ENCODE assay signal across 14 cellular contexts in the genomic region with DNA sequence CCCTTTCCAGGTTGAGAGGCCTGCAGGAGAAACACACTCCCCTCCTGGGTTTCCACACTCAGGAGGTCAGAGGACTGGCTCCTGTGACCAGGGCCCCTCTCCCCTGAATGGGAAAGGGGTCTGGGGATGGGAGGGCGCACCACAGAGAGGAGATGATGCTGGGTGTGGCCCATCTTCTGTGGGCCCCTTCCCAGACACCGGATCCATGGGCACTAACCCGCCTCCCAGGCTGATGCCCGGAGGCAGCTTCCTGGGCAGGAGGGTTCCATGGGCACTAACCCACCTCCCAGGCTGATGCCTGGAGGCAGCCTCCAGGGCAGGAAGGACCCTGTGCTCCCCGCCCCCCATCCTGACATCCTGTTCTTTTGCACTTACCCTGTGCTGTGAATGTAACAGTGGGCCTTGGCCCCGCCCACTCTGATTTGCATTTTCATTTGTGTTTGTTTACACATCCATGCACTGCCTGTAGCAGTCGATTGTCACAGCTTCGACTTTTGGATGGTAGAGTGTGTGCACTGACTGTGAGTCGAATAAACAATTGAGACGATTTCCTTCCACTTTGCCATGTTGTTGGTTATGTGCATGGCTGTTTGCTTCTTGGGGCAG. TPM values are rescaled to one million over a fixed set of nuclear protein-coding genes. Genes with fewer than 3 reads are reported as not detected.
A peak's percentile ranks its signal among the peaks of the same experiment; 100 is the strongest.
DNase-seq lines count a peak whose midpoint lies in the region; ATAC-seq lines count a peak whose summit lies in the region.
"Had no signal": no experiment of that assay in that cellular context is flagged by ENCODE, and none has a peak within 500 bp of the region (broad histone marks: within the 10 kb centered on the region; RNA-seq: fewer than 3 reads in every experiment).

No MANE protein-coding gene starts in this region.

- H3K4me3 Mint-ChIP-seq in activated CD4-positive, alpha-beta T cell treated with anti-CD3 and anti-CD28 coated beads, Interleukin-2, amount 10 ng/mL, durations not matched to agents 24 days and 14 days = no peak overlapping the region
- H3K4me3 Mint-ChIP-seq in activated naive CD8-positive, alpha-beta T cell treated with anti-CD3 and anti-CD28 coated beads, Interleukin-2, amount 50 U/mL, for 24 hours = no peak overlapping the region
- peak overlapping the region in 7 of 10 donors; percentile 2 to 62 (median 35) for H3K4me3 Mint-ChIP-seq in naive thymus-derived CD4-positive, alpha-beta T cell
- no peak overlapping the region for H3K4me3 Mint-ChIP-seq in activated T-helper 2 cell treated with anti-CD3 and anti-CD28 coated beads, Interferon-gamma antibody, Interleukin-2, Interleukin-4, amounts not matched to agents 10 μg/mL and 5 μg/mL and 100 μg/mL, durations not matched to agents 14 hours and 24 hours and 36 hours (ENCODE audit: low read depth)

- no peaks in the 10 kb centered on the region for H3K9me3 ChIP-seq in KOPT-K1 (ENCODE audit: insufficient read depth, low read length, poor library complexity, severe bottlenecking)
- H3K9me3 ChIP-seq in naive thymus-derived CD4-positive, alpha-beta T cell (ENCODE audit: control insufficient read depth in 2 of 3, low read length in 3 of 3) = no peaks in the 10 kb centered on the region
- H3K9me3 ChIP-seq: esophagus squamous epithelium had no signal

- H3K27ac Mint-ChIP-seq in activated CD4-positive, alpha-beta T cell treated with anti-CD3 and anti-CD28 coated beads, Interleukin-2, amount 10 ng/mL, durations not matched to agents 24 days and 14 days = no peak overlapping the region
- H3K27ac Mint-ChIP-seq in activated naive CD8-positive, alpha-beta T cell treated with anti-CD3 and anti-CD28 coated beads, Interleukin-2, amount 50 U/mL, for 24 hours = no peak overlapping the region
- H3K27ac Mint-ChIP-seq in naive thymus-derived CD4-positive, alpha-beta T cell = peak overlapping the region in 7 of 9 donors; percentile 26 to 85 (median 74)
- H3K27ac Mint-ChIP-seq in activated T-helper 2 cell treated with anti-CD3 and anti-CD28 coated beads, Interferon-gamma antibody, Interleukin-2, Interleukin-4, amounts not matched to agents 10 μg/mL and 5 μg/mL and 100 μg/mL, durations not matched to agents 14 hours and 24 hours and 36 hours = no peak overlapping the region

- intact Hi-C loops in activated CD4-positive, alpha-beta T cell treated with anti-CD3 and anti-CD28 coated beads, Interleukin-2, amount 10 ng/mL, durations not matched to agents 24 days and 14 days (cut with micrococcal nuclease) = no loop called here
- intact Hi-C loops in naive thymus-derived CD4-positive, alpha-beta T cell (cut with micrococcal nuclease) = no loop called here
- intact Hi-C loops in activated T-helper 2 cell treated with anti-CD3 and anti-CD28 coated beads, Interferon-gamma antibody, Interleukin-2, Interleukin-4, amounts not matched to agents 10 μg/mL and 5 μg/mL and 100 μg/mL, durations not matched to agents 14 hours and 24 hours and 36 hours (cut with micrococcal nuclease) = no loop called here

- peak; percentile 79 for DNase-seq in activated CD4-positive, alpha-beta T cell treated with anti-CD3 and anti-CD28 coated beads, Interleukin-2, amount 10 ng/mL, durations not matched to agents 24 days and 14 days
- no peak for DNase-seq in activated CD4-positive, alpha-beta T cell treated with anti-CD3 and anti-CD28 coated beads for 4 hours
- peak; percentile 12 for DNase-seq in activated naive CD8-positive, alpha-beta T cell treated with anti-CD3 and anti-CD28 coated beads, Interleukin-2, amount 50 U/mL, for 24 hours
- peak in 5 of 9 donors; percentile 23 to 57 (median 43) for DNase-seq in naive thymus-derived CD4-positive, alpha-beta T cell
- no peak for DNase-seq in activated T-helper 2 cell treated with anti-CD3 and anti-CD28 coated beads, Interferon-gamma antibody, Interleukin-2, Interleukin-4, amounts not matched to agents 10 μg/mL and 5 μg/mL and 100 μg/mL, durations not matched to agents 14 hours and 24 hours and 36 hours (ENCODE audit: low spot score)
- DNase-seq in RPMI8226 (no peak), NCI-H446 (lab: John Stamatoyannopoulos, UW) (no peak)
- DNase-seq: esophagus squamous epithelium, hippocampal formation, KG1, nucleus accumbens, SW 1271 had no signal

- no peaks in the 10 kb centered on the region for H3K36me3 Mint-ChIP-seq in activated CD4-positive, alpha-beta T cell treated with anti-CD3 and anti-CD28 coated beads, Interleukin-2, amount 10 ng/mL, durations not matched to agents 24 days and 14 days (ENCODE audit: low read depth)
- H3K36me3 Mint-ChIP-seq in activated naive CD8-positive, alpha-beta T cell treated with anti-CD3 and anti-CD28 coated beads, Interleukin-2, amount 50 U/mL, for 24 hours (ENCODE audit: low read depth) = peaks cover 5% of the 10 kb centered on the region
- H3K36me3 Mint-ChIP-seq in naive thymus-derived CD4-positive, alpha-beta T cell = peaks cover 0 to 6% (median 0%) of the 10 kb centered on the region in 5 donors
- peaks cover 10% of the 10 kb centered on the region for H3K36me3 Mint-ChIP-seq in activated T-helper 2 cell treated with anti-CD3 and anti-CD28 coated beads, Interferon-gamma antibody, Interleukin-2, Interleukin-4, amounts not matched to agents 10 μg/mL and 5 μg/mL and 100 μg/mL, durations not matched to agents 14 hours and 24 hours and 36 hours (ENCODE audit: low read depth)

- no peaks in the 10 kb centered on the region for H3K27me3 ChIP-seq in naive thymus-derived CD4-positive, alpha-beta T cell (ENCODE audit: control insufficient read depth in 2 of 2, insufficient read depth in 2 of 2, low read length in 2 of 2)
- H3K27me3 ChIP-seq: esophagus squamous epithelium had no signal

- no peaks in the 10 kb centered on the region for H3K27me3 Mint-ChIP-seq in activated CD4-positive, alpha-beta T cell treated with anti-CD3 and anti-CD28 coated beads, Interleukin-2, amount 10 ng/mL, durations not matched to agents 24 days and 14 days
- H3K27me3 Mint-ChIP-seq in activated naive CD8-positive, alpha-beta T cell treated with anti-CD3 and anti-CD28 coated beads, Interleukin-2, amount 50 U/mL, for 24 hours = no peaks in the 10 kb centered on the region
- H3K27me3 Mint-ChIP-seq in naive thymus-derived CD4-positive, alpha-beta T cell = no peaks in the 10 kb centered on the region
- H3K27me3 Mint-ChIP-seq in activated T-helper 2 cell treated with anti-CD3 and anti-CD28 coated beads, Interferon-gamma antibody, Interleukin-2, Interleukin-4, amounts not matched to agents 10 μg/mL and 5 μg/mL and 100 μg/mL, durations not matched to agents 14 hours and 24 hours and 36 hours (ENCODE audit: low read depth) = no peaks in the 10 kb centered on the region

- H3K4me1 Mint-ChIP-seq in activated CD4-positive, alpha-beta T cell treated with anti-CD3 and anti-CD28 coated beads, Interleukin-2, amount 10 ng/mL, durations not matched to agents 24 days and 14 days = peaks cover 21% of the 10 kb centered on the region
- peaks cover 30% of the 10 kb centered on the region for H3K4me1 Mint-ChIP-seq in activated naive CD8-positive, alpha-beta T cell treated with anti-CD3 and anti-CD28 coated beads, Interleukin-2, amount 50 U/mL, for 24 hours
- H3K4me1 Mint-ChIP-seq in naive thymus-derived CD4-positive, alpha-beta T cell = peaks cover 20 to 46% (median 30%) of the 10 kb centered on the region in 7 donors
- peaks cover 18% of the 10 kb centered on the region for H3K4me1 Mint-ChIP-seq in activated T-helper 2 cell treated with anti-CD3 and anti-CD28 coated beads, Interferon-gamma antibody, Interleukin-2, Interleukin-4, amounts not matched to agents 10 μg/mL and 5 μg/mL and 100 μg/mL, durations not matched to agents 14 hours and 24 hours and 36 hours (ENCODE audit: low read depth)

- no peak overlapping the region for H3K4me3 ChIP-seq in naive thymus-derived CD4-positive, alpha-beta T cell (ENCODE audit: low read length)
- H3K4me3 ChIP-seq: coronary artery, esophagus squamous epithelium had no signal

- POLR2A ChIA-PET in naive thymus-derived CD4-positive, alpha-beta T cell (lab: Charles Lee) = no interaction called here

- CTCF ChIA-PET in naive thymus-derived CD4-positive, alpha-beta T cell (lab: Charles Lee) = interaction anchor here (0.7 kb wide), 1 partner anchor 59 kb away, joined by 4 read pairs; no protein-coding TSS in a partner anchor

- H3K36me3 ChIP-seq in KOPT-K1 (ENCODE audit: insufficient read depth, low read length) = peaks cover 21% of the 10 kb centered on the region; the same call in 1 of the 2 replicates
- H3K36me3 ChIP-seq in naive thymus-derived CD4-positive, alpha-beta T cell (ENCODE audit: control insufficient read depth in 2 of 3, insufficient read depth in 3 of 3, low read length in 3 of 3) = peaks cover 0 to 20% (median 0%) of the 10 kb centered on the region in 3 experiments

- H3K9me3 Mint-ChIP-seq in activated CD4-positive, alpha-beta T cell treated with anti-CD3 and anti-CD28 coated beads, Interleukin-2, amount 10 ng/mL, durations not matched to agents 24 days and 14 days = no peaks in the 10 kb centered on the region
- H3K9me3 Mint-ChIP-seq in activated naive CD8-positive, alpha-beta T cell treated with anti-CD3 and anti-CD28 coated beads, Interleukin-2, amount 50 U/mL, for 24 hours = no peaks in the 10 kb centered on the region
- H3K9me3 Mint-ChIP-seq in naive thymus-derived CD4-positive, alpha-beta T cell = no peaks in the 10 kb centered on the region
- H3K9me3 Mint-ChIP-seq in activated T-helper 2 cell treated with anti-CD3 and anti-CD28 coated beads, Interferon-gamma antibody, Interleukin-2, Interleukin-4, amounts not matched to agents 10 μg/mL and 5 μg/mL and 100 μg/mL, durations not matched to agents 14 hours and 24 hours and 36 hours = no peaks in the 10 kb centered on the region

- H3K4me1 ChIP-seq in naive thymus-derived CD4-positive, alpha-beta T cell (ENCODE audit: control insufficient read depth in 2 of 2, insufficient read depth in 2 of 2, low read length in 2 of 2) = peaks cover 12 to 41% of the 10 kb centered on the region in 2 donors
- H3K4me1 ChIP-seq: esophagus squamous epithelium had no signal

- ATAC-seq in activated naive CD8-positive, alpha-beta T cell treated with anti-CD3 and anti-CD28 coated beads, Interleukin-2, amount 50 U/mL, for 24 hours = no peak
- no peak for ATAC-seq in naive thymus-derived CD4-positive, alpha-beta T cell

- H3K27ac ChIP-seq in KOPT-K1 (ENCODE audit: low read depth, low read length, poor library complexity, severe bottlenecking) = peak overlapping the region; percentile 95
- H3K27ac ChIP-seq in naive thymus-derived CD4-positive, alpha-beta T cell (ENCODE audit: low read depth, low read length) = no peak overlapping the region
- H3K27ac ChIP-seq: coronary artery, esophagus squamous epithelium had no signal

RNA-seq across cellular contexts. Expression of gene DOLPP1, which starts 9.3 kb away (rescaled TPM):
- total RNA-seq in activated CD4-positive, alpha-beta T cell treated with anti-CD3 and anti-CD28 coated beads, Interleukin-2, amount 10 ng/mL, durations not matched to agents 24 days and 14 days = 24.7 and 24.8 TPM in 2 replicates
- 10 to 100 TPM in 3 of 5 experiments, 1 to 10 TPM in 2; 5.7 to 17.1 (median 11.9) TPM for total RNA-seq in naive thymus-derived CD4-positive, alpha-beta T cell
- polyA plus RNA-seq in naive thymus-derived CD4-positive, alpha-beta T cell = 10 to 100 TPM; 10.5 to 12.3 TPM
- 20.2 and 22.9 TPM in 2 replicates for total RNA-seq in activated T-helper 2 cell treated with anti-CD3 and anti-CD28 coated beads, Interferon-gamma antibody, Interleukin-2, Interleukin-4, amounts not matched to agents 10 μg/mL and 5 μg/mL and 100 μg/mL, durations not matched to agents 14 hours and 24 hours and 36 hours

RNA-seq across cellular contexts. Expression of gene MIGA2, which starts 35.2 kb away (rescaled TPM):
- 43.3 and 44.3 TPM in 2 replicates for total RNA-seq in activated CD4-positive, alpha-beta T cell treated with anti-CD3 and anti-CD28 coated beads, Interleukin-2, amount 10 ng/mL, durations not matched to agents 24 days and 14 days
- 10 to 100 TPM; 50.0 to 73.4 (median 60.7) TPM for total RNA-seq in naive thymus-derived CD4-positive, alpha-beta T cell
- 10 to 100 TPM in 1 of 2 donors, 1 to 10 TPM in 1; 7.1 to 15.2 TPM for polyA plus RNA-seq in naive thymus-derived CD4-positive, alpha-beta T cell
- total RNA-seq in activated T-helper 2 cell treated with anti-CD3 and anti-CD28 coated beads, Interferon-gamma antibody, Interleukin-2, Interleukin-4, amounts not matched to agents 10 μg/mL and 5 μg/mL and 100 μg/mL, durations not matched to agents 14 hours and 24 hours and 36 hours = 41.5 and 41.7 TPM in 2 replicates

RNA-seq across cellular contexts. Expression of gene CRAT, which starts 39.0 kb away (rescaled TPM):
- total RNA-seq in activated CD4-positive, alpha-beta T cell treated with anti-CD3 and anti-CD28 coated beads, Interleukin-2, amount 10 ng/mL, durations not matched to agents 24 days and 14 days = 8.6 and 11.4 TPM in 2 replicates
- total RNA-seq in naive thymus-derived CD4-positive, alpha-beta T cell = 10 to 100 TPM in 4 of 5 experiments, 1 to 10 TPM in 1; 7.2 to 15.6 (median 11.4) TPM
- 10 to 100 TPM; 10.7 to 20.1 TPM for polyA plus RNA-seq in naive thymus-derived CD4-positive, alpha-beta T cell
- total RNA-seq in activated T-helper 2 cell treated with anti-CD3 and anti-CD28 coated beads, Interferon-gamma antibody, Interleukin-2, Interleukin-4, amounts not matched to agents 10 μg/mL and 5 μg/mL and 100 μg/mL, durations not matched to agents 14 hours and 24 hours and 36 hours = 13.6 and 14.3 TPM in 2 replicates

RNA-seq across cellular contexts. Expression of gene PTPA, which starts 39.6 kb away (rescaled TPM):
- total RNA-seq in activated CD4-positive, alpha-beta T cell treated with anti-CD3 and anti-CD28 coated beads, Interleukin-2, amount 10 ng/mL, durations not matched to agents 24 days and 14 days = 104 and 107 TPM in 2 replicates
- 100 to 1,000 TPM in 1 of 5 experiments, 10 to 100 TPM in 4; 45.0 to 110 (median 52.3) TPM for total RNA-seq in naive thymus-derived CD4-positive, alpha-beta T cell
- polyA plus RNA-seq in naive thymus-derived CD4-positive, alpha-beta T cell = 10 to 100 TPM; 12.6 to 13.8 TPM
- total RNA-seq in activated T-helper 2 cell treated with anti-CD3 and anti-CD28 coated beads, Interferon-gamma antibody, Interleukin-2, Interleukin-4, amounts not matched to agents 10 μg/mL and 5 μg/mL and 100 μg/mL, durations not matched to agents 14 hours and 24 hours and 36 hours = 106 and 112 TPM in 2 replicates

RNA-seq across cellular contexts. Expression of gene SH3GLB2, which starts 43.5 kb away (rescaled TPM):
- total RNA-seq in activated CD4-positive, alpha-beta T cell treated with anti-CD3 and anti-CD28 coated beads, Interleukin-2, amount 10 ng/mL, durations not matched to agents 24 days and 14 days = 69.6 and 73.9 TPM in 2 replicates
- 100 to 1,000 TPM in 2 of 5 experiments, 10 to 100 TPM in 3; 76.3 to 106 (median 86.2) TPM for total RNA-seq in naive thymus-derived CD4-positive, alpha-beta T cell
- polyA plus RNA-seq in naive thymus-derived CD4-positive, alpha-beta T cell = 10 to 100 TPM; 22.5 to 31.7 TPM
- 71.5 and 73.4 TPM in 2 replicates for total RNA-seq in activated T-helper 2 cell treated with anti-CD3 and anti-CD28 coated beads, Interferon-gamma antibody, Interleukin-2, Interleukin-4, amounts not matched to agents 10 μg/mL and 5 μg/mL and 100 μg/mL, durations not matched to agents 14 hours and 24 hours and 36 hours

Comparison
In these comparisons a context has a peak if more than half of its experiments do, and no peak if none do; other contexts are left out.
1. DNase-seq: peak in activated CD4-positive, alpha-beta T cell treated with anti-CD3 and anti-CD28 coated beads, Interleukin-2, amount 10 ng/mL, durations not matched to agents 24 days and 14 days (single experiment), activated naive CD8-positive, alpha-beta T cell treated with anti-CD3 and anti-CD28 coated beads, Interleukin-2, amount 50 U/mL, for 24 hours (single experiment) and naive thymus-derived CD4-positive, alpha-beta T cell (5 of 9); none in activated CD4-positive, alpha-beta T cell treated with anti-CD3 and anti-CD28 coated beads for 4 hours (0 of 2), activated T-helper 2 cell treated with anti-CD3 and anti-CD28 coated beads, Interferon-gamma antibody, Interleukin-2, Interleukin-4, amounts not matched to agents 10 μg/mL and 5 μg/mL and 100 μg/mL, durations not matched to agents 14 hours and 24 hours and 36 hours (single experiment), RPMI8226 (single experiment) and NCI-H446 (0 of 2).
2. H3K27ac Mint-ChIP-seq: peak in naive thymus-derived CD4-positive, alpha-beta T cell (7 of 9); none in activated CD4-positive, alpha-beta T cell treated with anti-CD3 and anti-CD28 coated beads, Interleukin-2, amount 10 ng/mL, durations not matched to agents 24 days and 14 days (single experiment), activated naive CD8-positive, alpha-beta T cell treated with anti-CD3 and anti-CD28 coated beads, Interleukin-2, amount 50 U/mL, for 24 hours (single experiment) and activated T-helper 2 cell treated with anti-CD3 and anti-CD28 coated beads, Interferon-gamma antibody, Interleukin-2, Interleukin-4, amounts not matched to agents 10 μg/mL and 5 μg/mL and 100 μg/mL, durations not matched to agents 14 hours and 24 hours and 36 hours (single experiment).
3. H3K4me3 Mint-ChIP-seq: peak in naive thymus-derived CD4-positive, alpha-beta T cell (7 of 10); none in activated CD4-positive, alpha-beta T cell treated with anti-CD3 and anti-CD28 coated beads, Interleukin-2, amount 10 ng/mL, durations not matched to agents 24 days and 14 days (single experiment), activated naive CD8-positive, alpha-beta T cell treated with anti-CD3 and anti-CD28 coated beads, Interleukin-2, amount 50 U/mL, for 24 hours (single experiment) and activated T-helper 2 cell treated with anti-CD3 and anti-CD28 coated beads, Interferon-gamma antibody, Interleukin-2, Interleukin-4, amounts not matched to agents 10 μg/mL and 5 μg/mL and 100 μg/mL, durations not matched to agents 14 hours and 24 hours and 36 hours (single experiment).